10 cellular contexts compared by ENCODE assay signal in the genomic region with DNA sequence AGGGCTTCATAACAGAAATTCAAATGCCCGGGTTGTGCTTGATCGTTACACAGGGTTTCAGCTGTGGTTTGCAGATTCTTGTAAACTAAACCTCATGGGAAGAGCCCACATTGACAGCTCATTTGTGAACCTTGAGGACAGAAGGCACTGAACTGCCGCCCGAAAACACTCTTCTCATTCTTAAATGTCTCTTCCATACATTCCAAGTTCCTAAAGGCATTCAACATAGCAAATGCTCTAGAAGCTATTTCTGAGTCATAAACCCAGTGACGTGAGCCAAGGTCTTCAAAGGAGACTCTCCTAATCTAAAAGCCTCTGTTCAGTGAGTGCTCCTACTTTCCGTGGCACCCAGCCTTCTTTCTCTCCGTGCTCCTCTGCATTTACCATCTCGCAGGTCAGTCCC.
DNase-seq lines count a peak whose midpoint lies in the region; ATAC-seq and TF ChIP-seq lines count a peak whose summit lies in the region.
"Had no signal": no experiment of that assay in that cellular context is flagged by ENCODE, and none has a peak within 500 bp of the region (broad histone marks: within the 10 kb centered on the region; RNA-seq: fewer than 3 reads in every experiment).

No MANE protein-coding gene starts in this region.

- H3K4me3 Mint-ChIP-seq in HFFc6 = peak overlapping the region; percentile 76
- H3K4me3 Mint-ChIP-seq: endodermal cell had no signal

- 0 out of 2 replicates have a peak overlapping the region, but pooled peaks have one; percentile 15 for H3K27ac ChIP-seq in ACC112 (ENCODE audit: low read depth, low read length)

- no peaks in the 10 kb centered on the region for H3K27me3 ChIP-seq in ACC112 (ENCODE audit: insufficient read depth, low read length)

- H3K36me3 ChIP-seq in ACC112 (ENCODE audit: insufficient read depth, low read length) = no peaks in the 10 kb centered on the region

- H3K27ac Mint-ChIP-seq in HFFc6 = no peak overlapping the region
- H3K27ac Mint-ChIP-seq: CD8-positive, alpha-beta memory T cell; endodermal cell had no signal

- H3K4me1 ChIP-seq in ACC112 (ENCODE audit: control insufficient read depth, insufficient read depth, low read length, unreplicated experiment) = no peaks in the 10 kb centered on the region

- H3K4me1 Mint-ChIP-seq in HFFc6 (ENCODE audit: low read depth) = peaks cover 19% of the 10 kb centered on the region
- H3K4me1 Mint-ChIP-seq: CD8-positive, alpha-beta memory T cell had no signal

- peak overlapping the region; percentile 79 for H3K4me3 ChIP-seq in ACC112 (ENCODE audit: low read depth, low read length)

- peak; percentile 66 for ATAC-seq in left lobe of liver

- H3K27me3 Mint-ChIP-seq in HFFc6 (ENCODE audit: insufficient read depth) = peaks cover 3% of the 10 kb centered on the region
- H3K27me3 Mint-ChIP-seq: CD8-positive, alpha-beta memory T cell had no signal

- no peaks in the 10 kb centered on the region for H3K79me2 ChIP-seq in ACC112 (ENCODE audit: control insufficient read depth, insufficient read depth, low read length, unreplicated experiment)

- DNase-seq in HFFc6 (peak; percentile 5), amniotic stem cell (lab: John Stamatoyannopoulos, UW) (peak; percentile 27), left lobe of liver (ENCODE audit: low spot score) (no peak), NCI-H524 (lab: John Stamatoyannopoulos, UW) (no peak), NCI-H2029 treated with DMSO at 0.1 percent for 48 hours (lab: John Stamatoyannopoulos, UW) (no peak), NCI-H1105 treated with DMSO at 0.1 percent for 48 hours (lab: John Stamatoyannopoulos, UW) (no peak)
- DNase-seq in effector CD8-positive, alpha-beta T cell (lab: John Stamatoyannopoulos, UW) = no peak

- H3K9me3 Mint-ChIP-seq in HFFc6 = no peaks in the 10 kb centered on the region
- H3K9me3 Mint-ChIP-seq: endodermal cell had no signal

- peak overlapping the region; percentile 84 for H2AFZ ChIP-seq in ACC112 (ENCODE audit: low read length, unreplicated experiment)

- TF ChIP-seq CTCF in HFFc6 (IDR thresholded peaks at IDR 0.05) = no peak

- H3K36me3 Mint-ChIP-seq in HFFc6 (ENCODE audit: low read depth) = no peaks in the 10 kb centered on the region
- H3K36me3 Mint-ChIP-seq: CD8-positive, alpha-beta memory T cell had no signal

Comparison
In these comparisons a context has a peak if more than half of its experiments do, and no peak if none do; other contexts are left out.
1. DNase-seq: peak in HFFc6 (single experiment) and amniotic stem cell (single experiment); none in left lobe of liver (single experiment), NCI-H524 (0 of 2), NCI-H2029 treated with DMSO at 0.1 percent for 48 hours (single experiment), effector CD8-positive, alpha-beta T cell (single experiment) and NCI-H1105 treated with DMSO at 0.1 percent for 48 hours (single experiment).